Comparison of ENCODE assay signal across 20 cellular contexts in genomic region chr11:29780756-29781155, GRCh38.
DNase-seq lines count a peak whose midpoint lies in the region; ATAC-seq, FAIRE-seq and TF ChIP-seq lines count a peak whose summit lies in the region.
"Had no signal": no experiment of that assay in that cellular context is flagged by ENCODE, and none has a peak within 500 bp of the region (broad histone marks: within the 10 kb centered on the region; RNA-seq: fewer than 3 reads in every experiment).

No MANE protein-coding gene starts in this region.

- H3K4me1 Mint-ChIP-seq in glutamatergic neuron (ENCODE audit: low read depth, unreplicated experiment) = no peaks in the 10 kb centered on the region
- H3K4me1 Mint-ChIP-seq: T-cell had no signal

- H3K4me3 ChIP-seq in Jurkat, Clone E6-1 (ENCODE audit: low read length) = peak overlapping the region; percentile 30
- H3K4me3 ChIP-seq in kidney (ENCODE audit: low read length in 2 of 2) (no peak overlapping the region), testis (no peak overlapping the region)
- H3K4me3 ChIP-seq: stomach had no signal

- intact Hi-C loops in kidney (cut with DNase I) (no loop called here), testis (cut with DNase I; ENCODE audit: low total_unique reads) (no loop called here)

- 30 to 34% methylated on average over 7 of the region's 7 CpGs for WGBS in testis, 2 donors

- no peak for ATAC-seq in GM21360 (IDR thresholded peaks at IDR 0.05; ENCODE audit: unreplicated experiment)
- ATAC-seq: T-cell had no signal

- DNase-seq in Jurkat, Clone E6-1 (ENCODE audit: low read depth, low spot score) = peak; percentile 80
- DNase-seq in caudate nucleus (lab: John Stamatoyannopoulos, UW) = peak in 48 of 61 donors; percentile 10 to 94 (median 70)
- peak; percentile 41 for DNase-seq in kidney
- peak; percentile 63 for DNase-seq in testis
- DNase-seq in glutamatergic neuron = no peak
- DNase-seq in NCI-H345 (lab: John Stamatoyannopoulos, UW) = no peak
- DNase-seq: activated CD4-positive, alpha-beta T cell treated with anti-CD3 and anti-CD28 coated beads, Interleukin-2, amount 50 U/mL, for 4 hours; activated naive CD4-positive, alpha-beta T cell treated with Interleukin-2 at 50 U/mL for 16 hours; activated T-cell treated with anti-CD3 and anti-CD28 coated beads, Interleukin-2, amount 50 U/mL, for 1 hour; aorta; COR-L47; NCI-H1694; NCI-H2227 treated with DMSO at 0.1 percent for 48 hours; stimulated activated CD4-positive, alpha-beta T cell treated with anti-CD3 and anti-CD28 coated beads, Interleukin-1b, Interleukin-23, amount 100 ng/mL, for 48 hours; stomach; T-cell had no signal

- no peaks in the 10 kb centered on the region for H3K27me3 ChIP-seq in testis
- H3K27me3 ChIP-seq: stomach had no signal

- H3K9me3 Mint-ChIP-seq in glutamatergic neuron (ENCODE audit: unreplicated experiment) = no peaks in the 10 kb centered on the region

- H3K4me1 ChIP-seq in kidney (ENCODE audit: control insufficient read depth in 1 of 2, insufficient read depth in 1 of 2, low read depth in 1 of 2, low read length in 2 of 2) (no peaks in the 10 kb centered on the region), testis (peaks cover 10% of the 10 kb centered on the region)
- H3K4me1 ChIP-seq: stomach had no signal

- H3K27ac Mint-ChIP-seq in glutamatergic neuron (ENCODE audit: unreplicated experiment) = no peak overlapping the region
- H3K27ac Mint-ChIP-seq: T-cell had no signal

- H3K9ac ChIP-seq in kidney (ENCODE audit: low read length in 2 of 2) = no peak overlapping the region

- H3K36me3 Mint-ChIP-seq in glutamatergic neuron (ENCODE audit: unreplicated experiment) = no peaks in the 10 kb centered on the region
- H3K36me3 Mint-ChIP-seq: T-cell had no signal

- no peaks in the 10 kb centered on the region for H3K9me3 ChIP-seq in kidney (ENCODE audit: control insufficient read depth in 1 of 2, low read length in 2 of 2)
- no peaks in the 10 kb centered on the region for H3K9me3 ChIP-seq in testis
- H3K9me3 ChIP-seq: stomach had no signal

- TF ChIP-seq CTCF in kidney (IDR thresholded peaks at IDR 0.05; ENCODE audit: borderline replicate concordance, extremely low read depth, insufficient read depth) = no peak
- TF ChIP-seq CTCF in testis (IDR thresholded peaks at IDR 0.05) = no peak
- TF ChIP-seq CTCF in glutamatergic neuron (IDR thresholded peaks at IDR 0.05; ENCODE audit: partially characterized antibody, unreplicated experiment) = no peak

- H3K27ac ChIP-seq in caudate nucleus (ENCODE audit: low read depth, low read length) = peak overlapping the region; percentile 89
- no peak overlapping the region for H3K27ac ChIP-seq in kidney (ENCODE audit: low read depth in 2 of 2, low read length in 2 of 2)
- H3K27ac ChIP-seq in testis = no peak overlapping the region
- H3K27ac ChIP-seq: stomach had no signal

- TF ChIP-seq POLR2A in testis (IDR thresholded peaks at IDR 0.05) = no peak

- H3K4me3 Mint-ChIP-seq in glutamatergic neuron (ENCODE audit: unreplicated experiment) = no peak overlapping the region
- H3K4me3 Mint-ChIP-seq: neural crest cell, T-cell had no signal

- no peaks in the 10 kb centered on the region for H3K36me3 ChIP-seq in kidney (ENCODE audit: control insufficient read depth in 1 of 2, insufficient read depth in 2 of 2, low read length in 2 of 2)
- H3K36me3 ChIP-seq in testis (ENCODE audit: low read depth, missing control alignments) = no peaks in the 10 kb centered on the region
- H3K36me3 ChIP-seq: stomach had no signal

- FAIRE-seq in kidney (lab: Jason Lieb, UNC) = no peak
- FAIRE-seq: endometrium, GM12892 had no signal

- peaks cover 3% of the 10 kb centered on the region for H3K27me3 Mint-ChIP-seq in glutamatergic neuron (ENCODE audit: unreplicated experiment)
- H3K27me3 Mint-ChIP-seq: T-cell had no signal

Comparison
In these comparisons a context has a peak if more than half of its experiments do, and no peak if none do; other contexts are left out.
1. DNase-seq: peak in Jurkat, Clone E6-1 (single experiment), caudate nucleus (48 of 61), kidney (single experiment) and testis (single experiment); none in glutamatergic neuron (single experiment) and NCI-H345 (single experiment).